In genomic region chr1:151372411-151372934, GRCh38 we compare ENCODE assay signal across 8 cellular contexts. TPM values are rescaled to one million over a fixed set of nuclear protein-coding genes. Genes with fewer than 3 reads are reported as not detected.
DNase-seq lines count a peak whose midpoint lies in the region; ATAC-seq and TF ChIP-seq lines count a peak whose summit lies in the region.

SELENBP1 (minus strand) TSS chr1:151372705; CDS start chr1:151372641, 64 bp downstream.

- H2AFZ ChIP-seq in osteoblast (ENCODE audit: low read length), result peak within 1 kb of the TSS; percentile 89

- TF ChIP-seq CTCF in gastroesophageal sphincter (IDR thresholded peaks at IDR 0.05) (no peak), osteoblast (IDR thresholded peaks at IDR 0.05; ENCODE audit: extremely low read depth, low read depth, low read length) (no peak)

- H3K27ac Mint-ChIP-seq in T-helper 17 cell, result peak within 1 kb of the TSS; percentile 86
- H3K27ac Mint-ChIP-seq in activated CD8-positive, alpha-beta memory T cell treated with anti-CD3 and anti-CD28 coated beads, Interleukin-2, amount 10 ng/mL, durations not matched to agents 7 days and 5 days, result no peak within 1 kb of the TSS

- H3K4me3 Mint-ChIP-seq in T-helper 17 cell, result no peak within 1 kb of the TSS
- H3K4me3 Mint-ChIP-seq in activated CD8-positive, alpha-beta memory T cell treated with anti-CD3 and anti-CD28 coated beads, Interleukin-2, amount 10 ng/mL, durations not matched to agents 7 days and 5 days, result no peak within 1 kb of the TSS

- CTCF ChIA-PET in activated CD8-positive, alpha-beta memory T cell treated with anti-CD3 and anti-CD28 coated beads, Interleukin-2, amount 10 ng/mL, durations not matched to agents 7 days and 5 days (lab: Charles Lee), result interaction anchor here (1.4 kb wide), 1 partner anchor 32 kb away, joined by 3 read pairs; no protein-coding TSS in a partner anchor

- no peak for TF ChIP-seq EP300 in gastroesophageal sphincter (IDR thresholded peaks at IDR 0.05)

- H3K27ac ChIP-seq in HUES6 (ENCODE audit: low read depth, low read length), result no peak within 1 kb of the TSS
- peak within 1 kb of the TSS; percentile 61 to 90 (median 86) for H3K27ac ChIP-seq in gastroesophageal sphincter
- H3K27ac ChIP-seq in osteoblast (ENCODE audit: low read depth, low read length), result no peak within 1 kb of the TSS

- peak within 1 kb of the TSS; percentile 90 for H3K4me2 ChIP-seq in osteoblast (ENCODE audit: insufficient read depth, low read length)

- H3K4me3 ChIP-seq in HUES6 (ENCODE audit: low read depth, low read length) (peak within 1 kb of the TSS; percentile 65), gastroesophageal sphincter (peak within 1 kb of the TSS; percentile 38 to 59), osteoblast (ENCODE audit: insufficient read depth, low read length) (peak within 1 kb of the TSS; percentile 74)

- H3K4me1 Mint-ChIP-seq in T-helper 17 cell, result peaks cover 5% of the 10 kb centered on the region
- no peaks in the 10 kb centered on the region for H3K4me1 Mint-ChIP-seq in activated CD8-positive, alpha-beta memory T cell treated with anti-CD3 and anti-CD28 coated beads, Interleukin-2, amount 10 ng/mL, durations not matched to agents 7 days and 5 days

- ATAC-seq in T-helper 17 cell (no peak), gastroesophageal sphincter (peak; percentile 80), GM18858 (IDR thresholded peaks at IDR 0.05; ENCODE audit: unreplicated experiment) (no peak), HG02870 (IDR thresholded peaks at IDR 0.05; ENCODE audit: unreplicated experiment) (no peak)
- ATAC-seq in activated CD8-positive, alpha-beta memory T cell treated with anti-CD3 and anti-CD28 coated beads, Interleukin-2, amount 10 ng/mL, durations not matched to agents 7 days and 5 days, result no peak

- TF ChIP-seq POLR2A in gastroesophageal sphincter (IDR thresholded peaks at IDR 0.05), result peak; percentile 44 to 74

- H3K9me3 ChIP-seq in HUES6 (ENCODE audit: control insufficient read depth, insufficient read depth, low read depth, low read length), result no peaks in the 10 kb centered on the region
- no peaks in the 10 kb centered on the region for H3K9me3 ChIP-seq in T-helper 17 cell (ENCODE audit: control insufficient read depth, low read length, poor library complexity, severe bottlenecking)
- no peaks in the 10 kb centered on the region for H3K9me3 ChIP-seq in gastroesophageal sphincter
- H3K9me3 ChIP-seq in osteoblast (ENCODE audit: low read depth, low read length), result no peaks in the 10 kb centered on the region

- H3K4me1 ChIP-seq in HUES6 (ENCODE audit: control insufficient read depth, insufficient read depth, low read length) (peaks cover 20% of the 10 kb centered on the region), gastroesophageal sphincter (peaks cover 3 to 62% (median 43%) of the 10 kb centered on the region in 3 donors), osteoblast (ENCODE audit: insufficient read depth, low read length) (peaks cover 29% of the 10 kb centered on the region)

- 0 to 6% methylated on average over 2 to 4 of the region's 9 CpGs for WGBS in gastroesophageal sphincter (ENCODE audit: low coverage in 1 of 2), 2 donors

- H3K27me3 ChIP-seq in HUES6 (ENCODE audit: control insufficient read depth, insufficient read depth, low read length) (no peaks in the 10 kb centered on the region), gastroesophageal sphincter (no peaks in the 10 kb centered on the region), osteoblast (ENCODE audit: insufficient read depth, low read length) (no peaks in the 10 kb centered on the region)

- H3K79me2 ChIP-seq in osteoblast (ENCODE audit: insufficient read depth, low read length), result no peaks in the 10 kb centered on the region

- no peaks in the 10 kb centered on the region for H3K9me3 Mint-ChIP-seq in activated CD8-positive, alpha-beta memory T cell treated with anti-CD3 and anti-CD28 coated beads, Interleukin-2, amount 10 ng/mL, durations not matched to agents 7 days and 5 days (ENCODE audit: low read depth)

- peak within 1 kb of the TSS; percentile 51 for H3K9ac ChIP-seq in HUES6 (ENCODE audit: low read length)

- no peaks in the 10 kb centered on the region for H3K27me3 Mint-ChIP-seq in T-helper 17 cell
- H3K27me3 Mint-ChIP-seq in activated CD8-positive, alpha-beta memory T cell treated with anti-CD3 and anti-CD28 coated beads, Interleukin-2, amount 10 ng/mL, durations not matched to agents 7 days and 5 days, result peaks cover 5% of the 10 kb centered on the region

- no peaks in the 10 kb centered on the region for H3K36me3 Mint-ChIP-seq in T-helper 17 cell (ENCODE audit: low read depth)
- H3K36me3 Mint-ChIP-seq in activated CD8-positive, alpha-beta memory T cell treated with anti-CD3 and anti-CD28 coated beads, Interleukin-2, amount 10 ng/mL, durations not matched to agents 7 days and 5 days, result no peaks in the 10 kb centered on the region

- H3K36me3 ChIP-seq in HUES6 (ENCODE audit: control insufficient read depth, insufficient read depth, low read length), result peaks cover 7% of the 10 kb centered on the region
- peaks cover 0 to 20% of the 10 kb centered on the region in 2 donors for H3K36me3 ChIP-seq in gastroesophageal sphincter
- H3K36me3 ChIP-seq in osteoblast (ENCODE audit: insufficient read depth, low read length), result peaks cover 10% of the 10 kb centered on the region

- DNase-seq in T-helper 17 cell (no peak), osteoblast (ENCODE audit: insufficient read length, low spot score, missing footprints) (peak; percentile 96), cortex of kidney (lab: John Stamatoyannopoulos, UW) (no peak)
- DNase-seq in activated CD8-positive, alpha-beta memory T cell treated with anti-CD3 and anti-CD28 coated beads, Interleukin-2, amount 10 ng/mL, durations not matched to agents 7 days and 5 days, result no peak

- peaks cover 8% of the 10 kb centered on the region for H4K20me1 ChIP-seq in osteoblast (ENCODE audit: insufficient read depth, low read length)

RNA-seq across cellular contexts. Expression of gene SELENBP1, which starts in this region (rescaled TPM):
- total RNA-seq in T-helper 17 cell, result not detected
- 100 to 1,000 TPM in 2 of 4 donors, 10 to 100 TPM in 2; 52.8 to 251 (median 109) TPM for total RNA-seq in gastroesophageal sphincter
- total RNA-seq in osteoblast, result 28.3 and 42.0 TPM in 2 replicates
- total RNA-seq in activated CD8-positive, alpha-beta memory T cell treated with anti-CD3 and anti-CD28 coated beads, Interleukin-2, amount 10 ng/mL, durations not matched to agents 7 days and 5 days, result not detected

Comparison
In these comparisons a context has a peak if more than half of its experiments do, and no peak if none do; other contexts are left out.
1. RNA of gene SELENBP1 (total RNA-seq): 52.8 to 251 TPM in gastroesophageal sphincter and 28.3 to 42.0 TPM in osteoblast; not detected in T-helper 17 cell and not detected in activated CD8-positive, alpha-beta memory T cell treated with anti-CD3 and anti-CD28 coated beads, Interleukin-2, amount 10 ng/mL, durations not matched to agents 7 days and 5 days; every median in the first group is over 10 times any median in the second.
2. H3K27ac ChIP-seq: peak in gastroesophageal sphincter (4 of 4); none in HUES6 (single experiment) and osteoblast (single experiment).
3. Peak in every context shown above with its lines, with median percentiles within 50 percentile points of each other: H3K4me3 ChIP-seq.